Comparison of ENCODE assay signal across 13 cellular contexts in genomic region chr13:50908371-50908770, GRCh38. TPM values are rescaled to one million over a fixed set of nuclear protein-coding genes. Genes with fewer than 3 reads are reported as not detected.
DNase-seq lines count a peak whose midpoint lies in the region; ATAC-seq, FAIRE-seq and TF ChIP-seq lines count a peak whose summit lies in the region.
"Had no signal": no experiment of that assay in that cellular context is flagged by ENCODE, and none has a peak within 500 bp of the region (broad histone marks: within the 10 kb centered on the region; RNA-seq: fewer than 3 reads in every experiment).

No MANE protein-coding gene starts in this region.

- no peak for DNase-seq in activated CD4-positive, alpha-beta T cell treated with anti-CD3 and anti-CD28 coated beads, Interleukin-2, amount 10 ng/mL, durations not matched to agents 7 days and 5 days
- no peak for DNase-seq in activated CD4-positive, alpha-beta T cell treated with anti-CD3 and anti-CD28 coated beads, Interleukin-2, amount 50 U/mL, for 48 hours
- no peak for DNase-seq in GM19239 (ENCODE audit: insufficient read length, low spot score)
- no peak for DNase-seq in activated T-helper 1 cell treated with anti-CD3 and anti-CD28 coated beads, Interleukin-12 subunit alpha, Interleukin-12 subunit beta, Interleukin-2, Interleukin-4 antibody, amounts not matched to agents 30 ng/mL and 10 ng/mL and 1 ng/mL, durations not matched to agents 14 hours and 24 hours and 36 hours (ENCODE audit: low spot score)
- no peak for DNase-seq in erythroblast (lab: John Stamatoyannopoulos, UW)
- DNase-seq in T-helper 1 cell: no peak
- DNase-seq: effector memory CD4-positive, alpha-beta T cell; NCI-H1048; retina had no signal

- peak overlapping the region; percentile 52 for H3K4me3 Mint-ChIP-seq in activated CD4-positive, alpha-beta T cell treated with anti-CD3 and anti-CD28 coated beads, Interleukin-2, amount 10 ng/mL, durations not matched to agents 7 days and 5 days
- H3K4me3 Mint-ChIP-seq in activated T-helper 1 cell treated with anti-CD3 and anti-CD28 coated beads, Interleukin-12 subunit alpha, Interleukin-12 subunit beta, Interleukin-2, Interleukin-4 antibody, amounts not matched to agents 30 ng/mL and 10 ng/mL and 1 ng/mL, durations not matched to agents 14 hours and 24 hours and 36 hours: peak overlapping the region; percentile 58
- H3K4me3 Mint-ChIP-seq in nephron: peak overlapping the region; percentile 71 to 83 (median 83)

- H3K9me3 Mint-ChIP-seq in activated CD4-positive, alpha-beta T cell treated with anti-CD3 and anti-CD28 coated beads, Interleukin-2, amount 10 ng/mL, durations not matched to agents 7 days and 5 days: no peaks in the 10 kb centered on the region
- H3K9me3 Mint-ChIP-seq in activated T-helper 1 cell treated with anti-CD3 and anti-CD28 coated beads, Interleukin-12 subunit alpha, Interleukin-12 subunit beta, Interleukin-2, Interleukin-4 antibody, amounts not matched to agents 30 ng/mL and 10 ng/mL and 1 ng/mL, durations not matched to agents 14 hours and 24 hours and 36 hours: no peaks in the 10 kb centered on the region
- H3K9me3 Mint-ChIP-seq in nephron: no peaks in the 10 kb centered on the region

- H3K4me1 Mint-ChIP-seq in activated CD4-positive, alpha-beta T cell treated with anti-CD3 and anti-CD28 coated beads, Interleukin-2, amount 10 ng/mL, durations not matched to agents 7 days and 5 days: peaks cover 35% of the 10 kb centered on the region
- H3K4me1 Mint-ChIP-seq in activated T-helper 1 cell treated with anti-CD3 and anti-CD28 coated beads, Interleukin-12 subunit alpha, Interleukin-12 subunit beta, Interleukin-2, Interleukin-4 antibody, amounts not matched to agents 30 ng/mL and 10 ng/mL and 1 ng/mL, durations not matched to agents 14 hours and 24 hours and 36 hours (ENCODE audit: low read depth): peaks cover 41% of the 10 kb centered on the region
- peaks cover 38% of the 10 kb centered on the region for H3K4me1 Mint-ChIP-seq in nephron

- TF ChIP-seq CTCF in nephron (IDR thresholded peaks at IDR 0.05; ENCODE audit: unreplicated experiment in 3 of 3): no peak

- no peak for ATAC-seq in GM18520 (IDR thresholded peaks at IDR 0.05; ENCODE audit: unreplicated experiment)
- ATAC-seq: left lung had no signal

- POLR2A ChIA-PET in activated CD4-positive, alpha-beta T cell treated with anti-CD3 and anti-CD28 coated beads, Interleukin-2, amount 10 ng/mL, durations not matched to agents 7 days and 5 days (lab: Charles Lee): no interaction called here

- peaks cover 15% of the 10 kb centered on the region for H3K36me3 Mint-ChIP-seq in activated CD4-positive, alpha-beta T cell treated with anti-CD3 and anti-CD28 coated beads, Interleukin-2, amount 10 ng/mL, durations not matched to agents 7 days and 5 days (ENCODE audit: low read depth)
- H3K36me3 Mint-ChIP-seq in activated T-helper 1 cell treated with anti-CD3 and anti-CD28 coated beads, Interleukin-12 subunit alpha, Interleukin-12 subunit beta, Interleukin-2, Interleukin-4 antibody, amounts not matched to agents 30 ng/mL and 10 ng/mL and 1 ng/mL, durations not matched to agents 14 hours and 24 hours and 36 hours (ENCODE audit: low read depth): peaks cover 2% of the 10 kb centered on the region
- H3K36me3 Mint-ChIP-seq in nephron (ENCODE audit: low read depth): no peaks in the 10 kb centered on the region

- FAIRE-seq in GM19239 (lab: Jason Lieb, UNC): peak; percentile 21
- FAIRE-seq: GM18507 had no signal

- intact Hi-C loops in activated T-helper 1 cell treated with anti-CD3 and anti-CD28 coated beads, Interleukin-12 subunit alpha, Interleukin-12 subunit beta, Interleukin-2, Interleukin-4 antibody, amounts not matched to agents 30 ng/mL and 10 ng/mL and 1 ng/mL, durations not matched to agents 14 hours and 24 hours and 36 hours (cut with micrococcal nuclease): no loop called here

- H3K27ac Mint-ChIP-seq in activated CD4-positive, alpha-beta T cell treated with anti-CD3 and anti-CD28 coated beads, Interleukin-2, amount 10 ng/mL, durations not matched to agents 7 days and 5 days: peak overlapping the region; percentile 99
- H3K27ac Mint-ChIP-seq in activated T-helper 1 cell treated with anti-CD3 and anti-CD28 coated beads, Interleukin-12 subunit alpha, Interleukin-12 subunit beta, Interleukin-2, Interleukin-4 antibody, amounts not matched to agents 30 ng/mL and 10 ng/mL and 1 ng/mL, durations not matched to agents 14 hours and 24 hours and 36 hours: peak overlapping the region; percentile 7
- H3K27ac Mint-ChIP-seq in nephron: peak overlapping the region; percentile 81 to 91 (median 87)

- no peak for TF ChIP-seq POLR2A in erythroblast (IDR thresholded peaks at IDR 0.05; ENCODE audit: low read length)

- CTCF ChIA-PET in activated CD4-positive, alpha-beta T cell treated with anti-CD3 and anti-CD28 coated beads, Interleukin-2, amount 10 ng/mL, durations not matched to agents 7 days and 5 days (lab: Charles Lee): interaction anchor here (0.5 to 2.1 kb wide), 3 partner anchors 15 to 17 kb away, joined by 4 to 5 read pairs (median 4); no protein-coding TSS in a partner anchor

- H3K27me3 Mint-ChIP-seq in activated CD4-positive, alpha-beta T cell treated with anti-CD3 and anti-CD28 coated beads, Interleukin-2, amount 10 ng/mL, durations not matched to agents 7 days and 5 days: no peaks in the 10 kb centered on the region
- no peaks in the 10 kb centered on the region for H3K27me3 Mint-ChIP-seq in activated T-helper 1 cell treated with anti-CD3 and anti-CD28 coated beads, Interleukin-12 subunit alpha, Interleukin-12 subunit beta, Interleukin-2, Interleukin-4 antibody, amounts not matched to agents 30 ng/mL and 10 ng/mL and 1 ng/mL, durations not matched to agents 14 hours and 24 hours and 36 hours (ENCODE audit: insufficient read depth)
- no peaks in the 10 kb centered on the region for H3K27me3 Mint-ChIP-seq in nephron (ENCODE audit: low read depth)

RNA-seq across cellular contexts. Expression of gene RNASEH2B, which starts 1.2 kb away (rescaled TPM):
- 100 to 1,000 TPM; 121 to 179 TPM for total RNA-seq in activated CD4-positive, alpha-beta T cell treated with anti-CD3 and anti-CD28 coated beads, Interleukin-2, amount 10 ng/mL, durations not matched to agents 7 days and 5 days
- total RNA-seq in activated T-helper 1 cell treated with anti-CD3 and anti-CD28 coated beads, Interleukin-12 subunit alpha, Interleukin-12 subunit beta, Interleukin-2, Interleukin-4 antibody, amounts not matched to agents 30 ng/mL and 10 ng/mL and 1 ng/mL, durations not matched to agents 14 hours and 24 hours and 36 hours: 57.0 and 62.7 TPM in 2 replicates

Comparison
In these comparisons a context has a peak if more than half of its experiments do, and no peak if none do; other contexts are left out.
1. H3K27ac Mint-ChIP-seq: peak in every context shown above with its lines; median percentile 99 in activated CD4-positive, alpha-beta T cell treated with anti-CD3 and anti-CD28 coated beads, Interleukin-2, amount 10 ng/mL, durations not matched to agents 7 days and 5 days; 87 in nephron; 7 in activated T-helper 1 cell treated with anti-CD3 and anti-CD28 coated beads, Interleukin-12 subunit alpha, Interleukin-12 subunit beta, Interleukin-2, Interleukin-4 antibody, amounts not matched to agents 30 ng/mL and 10 ng/mL and 1 ng/mL, durations not matched to agents 14 hours and 24 hours and 36 hours.